1 cellular context compared by ENCODE assay signal in genomic region chr6:77264970-77265369, GRCh38.
TF ChIP-seq lines count a peak whose summit lies in the region.

No MANE protein-coding gene starts in this region.

TF ChIP-seq in GM12878, 131 proteins besides CTCF, POLR2A, EP300 and RAD21 (continued from another document):
- no peak for TF ChIP-seq REST (IDR thresholded peaks at IDR 0.05; ENCODE audit: low read depth, low read length)
- no peak for TF ChIP-seq BCL11A (IDR thresholded peaks at IDR 0.05; ENCODE audit: low read depth, low read length)
- TF ChIP-seq IKZF1 (conservative IDR thresholded peaks at IDR 0.05), result no peak
- no peak for TF ChIP-seq ATF7 (IDR thresholded peaks at IDR 0.05; ENCODE audit: low read depth)
- no peak for TF ChIP-seq RAD51 (IDR thresholded peaks at IDR 0.05)
- no peak for TF ChIP-seq POLR2AphosphoS5 (IDR thresholded peaks at IDR 0.05; ENCODE audit: low read length)
- no peak for TF ChIP-seq ETV6 (conservative IDR thresholded peaks at IDR 0.05 in 1 of 2, IDR thresholded peaks at IDR 0.05 in 1 of 2; ENCODE audit: borderline replicate concordance in 1 of 2, low read depth in 1 of 2)
- TF ChIP-seq SKIL (IDR thresholded peaks at IDR 0.05; ENCODE audit: low read depth, poor library complexity, severe bottlenecking), result no peak
- no peak for TF ChIP-seq JUND (IDR thresholded peaks at IDR 0.05; ENCODE audit: low read depth, low read length)
